In genomic region chr1:28552482-28553228, GRCh38 we compare ENCODE assay signal across 8 cellular contexts. TPM values are rescaled to one million over a fixed set of nuclear protein-coding genes. Genes with fewer than 3 reads are reported as not detected.
DNase-seq lines count a peak whose midpoint lies in the region; TF ChIP-seq lines count a peak whose summit lies in the region.

Gene TRNAU1AP, plus strand, starts transcription at chr1:28553085. Its CDS starts 26 bp downstream, at chr1:28553111.

- H4K20me1 ChIP-seq in DOHH2 (ENCODE audit: control insufficient read depth, insufficient read depth, low read depth, low read length) (no peaks in the 10 kb centered on the region), GM23248 (ENCODE audit: insufficient read depth) (no peaks in the 10 kb centered on the region)

- peak in 3 of 4 donors; percentile 67 to 87 (median 79) for TF ChIP-seq POLR2A in esophagus squamous epithelium (IDR thresholded peaks at IDR 0.05)

- H3F3A ChIP-seq in DOHH2 (ENCODE audit: control insufficient read depth, insufficient read depth) (0 out of 2 replicates have a peak, but pooled peaks cover 5% of the 10 kb centered on the region), GM23248 (ENCODE audit: insufficient read depth) (no peaks in the 10 kb centered on the region)

- peak within 1 kb of the TSS; percentile 90 for H3K9ac ChIP-seq in GM23248

- H3K79me2 ChIP-seq in DOHH2 (ENCODE audit: control insufficient read depth, low read length) (peaks cover 27% of the 10 kb centered on the region), GM23248 (ENCODE audit: insufficient read depth) (peaks cover 30% of the 10 kb centered on the region)

- peak; percentile 14 for TF ChIP-seq CTCF in DOHH2 (IDR thresholded peaks at IDR 0.05; ENCODE audit: low read depth, low read length, poor library complexity, severe bottlenecking)
- peak in 2 of 6 experiments; percentile 7 to 57 for TF ChIP-seq CTCF in esophagus squamous epithelium (IDR thresholded peaks at IDR 0.05)

- peak; percentile 99 for DNase-seq in GM23248
- peak; percentile 95 to 96 for DNase-seq in Kasumi-1 (lab: John Stamatoyannopoulos, UW)
- DNase-seq in RKO (ENCODE audit: low spot score): peak; percentile 96
- DNase-seq in activated T-helper 1 cell treated with Interleukin-2 at 50 U/mL for 16 hours (ENCODE audit: low read depth): peak; percentile 96
- peak; percentile 74 for DNase-seq in esophagus squamous epithelium (lab: John Stamatoyannopoulos, UW)
- peak; percentile 97 for DNase-seq in myocyte (ENCODE audit: low read depth)
- DNase-seq in stimulated activated CD8-positive, alpha-beta memory T cell treated with anti-CD3 and anti-CD28 coated beads, Interleukin-7, amount 100 ng/mL, for 4 hours (ENCODE audit: low read depth in 2 of 2): peak; percentile 95

- in situ Hi-C loops in GM23248 (cut with MboI): no loop called here

- intact Hi-C loops in esophagus squamous epithelium (cut with DNase I): no loop called here

- H3K27ac ChIP-seq in DOHH2 (ENCODE audit: low read depth, low read length) (peak within 1 kb of the TSS; percentile 86), GM23248 (peak within 1 kb of the TSS; percentile 65), esophagus squamous epithelium (peak within 1 kb of the TSS; percentile 92 to 97 (median 92))

- H3K9me2 ChIP-seq in DOHH2 (replicated peaks; ENCODE audit: control insufficient read depth, low read length) (no peaks in the 10 kb centered on the region), GM23248 (ENCODE audit: insufficient read depth) (no peaks in the 10 kb centered on the region)

- H3K9me3 ChIP-seq in DOHH2 (ENCODE audit: control insufficient read depth, insufficient read depth, low read length) (no peaks in the 10 kb centered on the region), GM23248 (ENCODE audit: low read depth) (no peaks in the 10 kb centered on the region), esophagus squamous epithelium (no peaks in the 10 kb centered on the region)

- H3K4me1 ChIP-seq in DOHH2 (ENCODE audit: control insufficient read depth, low read length): peaks cover 29% of the 10 kb centered on the region
- peaks cover 7% of the 10 kb centered on the region for H3K4me1 ChIP-seq in GM23248 (ENCODE audit: insufficient read depth)
- peaks cover 0 to 27% (median 9%) of the 10 kb centered on the region in 3 donors for H3K4me1 ChIP-seq in esophagus squamous epithelium

- H3K27me3 ChIP-seq in DOHH2 (ENCODE audit: control insufficient read depth, low read length): no peaks in the 10 kb centered on the region
- H3K27me3 ChIP-seq in GM23248 (replicated peaks; ENCODE audit: insufficient read depth): no peaks in the 10 kb centered on the region
- no peaks in the 10 kb centered on the region for H3K27me3 ChIP-seq in esophagus squamous epithelium

- peak within 1 kb of the TSS; percentile 76 for H3K4me2 ChIP-seq in DOHH2 (ENCODE audit: low read length)
- peak within 1 kb of the TSS; percentile 83 for H3K4me2 ChIP-seq in GM23248 (ENCODE audit: unreplicated experiment)

- H3K4me3 ChIP-seq in DOHH2 (ENCODE audit: low read length) (peak within 1 kb of the TSS; percentile 87), GM23248 (peak within 1 kb of the TSS; percentile 95), esophagus squamous epithelium (peak within 1 kb of the TSS; percentile 71 to 97 (median 84))

- WGBS in GM23248 (ENCODE audit: low coverage in 1 of 2, low lambda C conversion rate in 2 of 2, missing lambda C conversion rate in 2 of 2), 2 experiments: 1 to 3% methylated on average over 35 to 57 of the region's 57 CpGs
- WGBS in esophagus squamous epithelium, 2 donors: 0 to 4% methylated on average over 21 to 42 of the region's 57 CpGs

- H3K36me3 ChIP-seq in DOHH2 (ENCODE audit: control insufficient read depth, low read length) (peaks cover 27% of the 10 kb centered on the region), GM23248 (ENCODE audit: low read depth) (peaks cover 3% of the 10 kb centered on the region; the same call in 1 of the 2 replicates), esophagus squamous epithelium (peaks cover 0 to 34% (median under 1%) of the 10 kb centered on the region in 3 donors)

- peak within 1 kb of the TSS; percentile 96 for H2AFZ ChIP-seq in GM23248

RNA-seq across cellular contexts. Expression of gene TRNAU1AP, which starts in this region (rescaled TPM):
- total RNA-seq in GM23248 (2014; rRNA removed; shearing (Covaris generic)): 21.9 and 22.0 TPM in 2 replicates
- polyA plus RNA-seq in GM23248 (2016; fragmentation: Nextera tagmentation; extraction: Ambion mirVana): 26.6 and 27.4 TPM in 2 replicates
- total RNA-seq in esophagus squamous epithelium (10 to 100 TPM; 12.4 to 21.4 (median 16.4) TPM), myocyte (16.8 and 23.0 TPM in 2 replicates)
- 23.3 TPM for polyA plus RNA-seq in myocyte (2012)

Comparison
In these comparisons a context has a peak if more than half of its experiments do, and no peak if none do; other contexts are left out.
1. Peak in every context shown above with its lines: DNase-seq, H3K4me3 ChIP-seq and H3K27ac ChIP-seq.